Comparison of ENCODE assay signal across 8 cellular contexts in the genomic region with DNA sequence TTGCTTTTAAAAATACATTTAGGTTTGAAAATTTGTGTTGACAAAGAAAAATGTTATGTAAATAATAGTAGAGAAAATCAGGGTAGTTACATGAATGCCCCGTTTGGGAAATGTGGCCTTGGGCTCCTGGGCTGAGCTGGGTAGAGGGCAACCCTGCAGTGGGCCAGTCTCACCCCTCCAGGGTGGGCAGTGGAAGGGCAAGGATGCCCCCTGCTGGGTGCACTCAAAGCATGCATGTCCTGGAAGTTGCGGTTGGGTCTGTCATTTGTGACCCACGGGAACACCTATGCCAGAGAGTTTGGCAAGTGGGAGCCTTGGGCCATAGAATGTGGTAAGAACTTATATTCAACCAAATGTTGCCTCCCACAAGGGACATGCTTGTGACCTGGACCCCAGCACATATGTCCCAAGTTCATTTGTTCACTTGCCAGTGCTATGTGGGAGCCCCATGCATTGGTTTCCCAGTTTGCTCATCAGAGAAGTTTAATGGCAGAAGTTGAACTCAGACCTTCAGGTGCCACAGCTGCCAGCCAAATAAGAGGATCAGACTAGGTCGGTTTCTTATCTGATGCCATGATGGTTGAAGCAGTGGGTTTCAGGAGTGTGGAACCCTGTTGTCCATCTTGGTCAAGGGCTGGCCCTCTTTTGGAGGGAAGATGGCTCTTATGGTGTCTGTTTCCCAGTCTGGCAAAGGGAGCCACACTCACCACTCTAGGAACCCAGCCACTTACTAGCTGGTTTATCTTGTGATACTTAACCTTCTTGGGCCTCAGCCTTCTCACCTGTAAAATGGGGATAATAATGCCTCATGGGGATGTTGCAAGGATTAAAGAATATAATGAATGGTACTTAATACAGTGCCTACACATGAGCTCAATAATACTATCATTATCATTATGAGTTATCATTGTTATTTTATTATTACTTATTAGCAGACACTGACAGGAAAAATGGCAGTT. TPM values are rescaled to one million over a fixed set of nuclear protein-coding genes. Genes with fewer than 3 reads are reported as not detected.
DNase-seq lines count a peak whose midpoint lies in the region; ATAC-seq, FAIRE-seq and TF ChIP-seq lines count a peak whose summit lies in the region.

No MANE protein-coding gene starts in this region.

- no peak for TF ChIP-seq POLR2A in HepG2 (IDR thresholded peaks at IDR 0.05; ENCODE audit: insufficient read depth in 1 of 2, low read depth in 2 of 2, low read length in 2 of 2)

- intact Hi-C loops in CD8-positive, alpha-beta T cell (cut with DNase I, micrococcal nuclease) = loop anchor here (1.0 kb wide), 1 partner anchor 31 kb away; no protein-coding TSS in a partner anchor
- intact Hi-C loops in MCF 10A (cut with micrococcal nuclease) (loop anchor here (1.0 kb wide), 1 partner anchor 31 kb away; no protein-coding TSS in a partner anchor), HepG2 (cut with micrococcal nuclease; ENCODE audit: unreplicated experiment) (loop anchor here (1.0 kb wide), 1 partner anchor 31 kb away; no protein-coding TSS in a partner anchor)

- DNase-seq in CD8-positive, alpha-beta T cell = peak in 5 of 7 experiments; percentile 47 to 80 (median 59)
- DNase-seq in HT-29 (ENCODE audit: low spot score) (peak; percentile 65), T-helper 9 cell (peak; percentile 39), MCF 10A (ENCODE audit: unreplicated experiment) (peak; percentile 55), HepG2 (ENCODE audit: low spot score) (peak; percentile 46), RPMI8226 (no peak)
- peak; percentile 11 to 57 (median 42) for DNase-seq in stimulated activated naive CD4-positive, alpha-beta T cell (lab: John Stamatoyannopoulos, UW)

- H2AFZ ChIP-seq in HepG2 (ENCODE audit: low read length) = no peak overlapping the region

- no peaks in the 10 kb centered on the region for H4K20me1 ChIP-seq in HepG2 (ENCODE audit: insufficient read depth, low read length)

- H3K27ac Mint-ChIP-seq in CD8-positive, alpha-beta T cell = peak overlapping the region; percentile 86
- H3K27ac Mint-ChIP-seq in MCF 10A (ENCODE audit: low read depth, unreplicated experiment) = no peak overlapping the region

- no peaks in the 10 kb centered on the region for H3K27me3 ChIP-seq in CD8-positive, alpha-beta T cell (ENCODE audit: insufficient read depth, low read length)
- peaks cover 2 to 63% of the 10 kb centered on the region in 2 experiments; a peak in 4 of 5 replicates for H3K27me3 ChIP-seq in HepG2 (ENCODE audit: control insufficient read depth in 1 of 2, insufficient read depth in 2 of 2, low read length in 2 of 2)

- no peaks in the 10 kb centered on the region for H3K9me3 ChIP-seq in CD8-positive, alpha-beta T cell (ENCODE audit: low read length)
- H3K9me3 ChIP-seq in HepG2 (ENCODE audit: low read length) = no peaks in the 10 kb centered on the region

- no peaks in the 10 kb centered on the region for H3K79me2 ChIP-seq in HepG2 (ENCODE audit: insufficient read depth, low read length)

- peaks cover 51% of the 10 kb centered on the region for H3K4me1 Mint-ChIP-seq in CD8-positive, alpha-beta T cell (ENCODE audit: low read depth)
- peaks cover 13% of the 10 kb centered on the region for H3K4me1 Mint-ChIP-seq in MCF 10A (ENCODE audit: insufficient read depth, unreplicated experiment)

- in situ Hi-C loops in HepG2 (cut with HindIII; ENCODE audit: extremely low pct_ligation_motif_present, low pct_unique_long_range_greater_than_20kb) = loop anchor here (5.0 kb wide), 1 partner anchor 33 kb away; no protein-coding TSS in a partner anchor

- H3K4me1 ChIP-seq in CD8-positive, alpha-beta T cell (ENCODE audit: insufficient read depth, low read length) = peaks cover 41% of the 10 kb centered on the region
- H3K4me1 ChIP-seq in HepG2 (ENCODE audit: insufficient read depth, low read length) = no peaks in the 10 kb centered on the region

- peak; percentile 55 for TF ChIP-seq CTCF in CD8-positive, alpha-beta T cell (IDR thresholded peaks at IDR 0.05)
- TF ChIP-seq CTCF in MCF 10A (IDR thresholded peaks at IDR 0.05; ENCODE audit: unreplicated experiment) (peak; percentile 61), HepG2 (CRISPR knock-in tag; IDR thresholded peaks at IDR 0.05) (peak; percentile 81)

- CTCF ChIA-PET in CD8-positive, alpha-beta T cell (lab: Charles Lee) = interaction anchor here (0.7 to 23.9 kb wide), 23 partner anchors 9 to 548 kb away, joined by 3 to 541 read pairs (median 4); partner anchors contain the start of genes ANKRD63, CCDC9B and INAFM2
- CTCF ChIA-PET in MCF 10A (lab: Yijun Ruan, JAX) = interaction anchor here (0.6 to 13.6 kb wide), 13 partner anchors 9 to 539 kb away, joined by 3 to 137 read pairs (median 5); partner anchors contain the start of gene CCDC9B
- CTCF ChIA-PET in HepG2 (lab: Yijun Ruan, JAX; ENCODE audit: low intra/inter-chr PET ratio, low total read pairs) = interaction anchor here (1.2 to 1.6 kb wide), 3 partner anchors 28 to 36 kb away, joined by 3 to 17 read pairs (median 6); partner anchors contain the start of gene ANKRD63

- H3K4me2 ChIP-seq in HepG2 (ENCODE audit: low read depth, low read length) = no peak overlapping the region

- POLR2A ChIA-PET in CD8-positive, alpha-beta T cell (lab: Charles Lee) = interaction anchor here (1.4 to 5.9 kb wide), 4 partner anchors 12 to 32 kb away, joined by 6 to 68 read pairs (median 16); partner anchors contain the start of gene INAFM2
- POLR2A ChIA-PET in MCF 10A (lab: Yijun Ruan, JAX) = interaction anchor here (0.7 to 1.2 kb wide), 5 partner anchors 8 to 69 kb away, joined by 3 read pairs; no protein-coding TSS in a partner anchor
- POLR2A ChIA-PET in HepG2 (lab: Yijun Ruan, JAX) = no interaction called here

- FAIRE-seq in HepG2 (lab: Jason Lieb, UNC) = no peak

- BruUV-seq in MCF 10A (replicated peaks; lab: Mats Ljungman, UMichigan) = no TSS peak
- BruUV-seq in HepG2 (replicated peaks; lab: Mats Ljungman, UMichigan) = no TSS peak

- H3K36me3 ChIP-seq in CD8-positive, alpha-beta T cell (ENCODE audit: insufficient read depth, low read length) = no peaks in the 10 kb centered on the region
- no peaks in the 10 kb centered on the region for H3K36me3 ChIP-seq in HepG2 (replicated peaks in 1 of 2; ENCODE audit: control insufficient read depth in 1 of 2, insufficient read depth in 2 of 2, low read length in 2 of 2)

- 5% methylated on average over 4 of the region's 4 CpGs for WGBS in HepG2 (ENCODE audit: low lambda C conversion rate)

- peak overlapping the region; percentile 95 for H3K4me3 Mint-ChIP-seq in CD8-positive, alpha-beta T cell
- H3K4me3 Mint-ChIP-seq in MCF 10A (ENCODE audit: unreplicated experiment) = no peak overlapping the region

- no peak overlapping the region for H3K27ac ChIP-seq in CD8-positive, alpha-beta T cell (ENCODE audit: low read depth, low read length)
- H3K27ac ChIP-seq in HepG2 (ENCODE audit: extremely low read length, insufficient read depth, low read length) = no peak overlapping the region

- ATAC-seq in CD8-positive, alpha-beta T cell = peak; percentile 15
- ATAC-seq in HepG2 = peak; percentile 76
- no peak for ATAC-seq in GM21526 (IDR thresholded peaks at IDR 0.05; ENCODE audit: low FRiP score, unreplicated experiment)

- no peaks in the 10 kb centered on the region for H3K9me3 Mint-ChIP-seq in CD8-positive, alpha-beta T cell
- no peaks in the 10 kb centered on the region for H3K9me3 Mint-ChIP-seq in MCF 10A (ENCODE audit: unreplicated experiment)

- no peak overlapping the region for H3K4me3 ChIP-seq in CD8-positive, alpha-beta T cell (ENCODE audit: low read depth, low read length)
- no peak overlapping the region for H3K4me3 ChIP-seq in HepG2 (replicated peaks in 1 of 3; ENCODE audit: insufficient read depth in 1 of 3, low read depth in 2 of 3, low read length in 3 of 3)

- peaks cover 4% of the 10 kb centered on the region for H3K36me3 Mint-ChIP-seq in CD8-positive, alpha-beta T cell
- H3K36me3 Mint-ChIP-seq in MCF 10A (ENCODE audit: insufficient read depth, unreplicated experiment) = no peaks in the 10 kb centered on the region

- TF ChIP-seq RAD21 in HepG2 (CRISPR knock-in tag; IDR thresholded peaks at IDR 0.05) = peak; percentile 81

- TF ChIP-seq EP300 in HepG2 (IDR thresholded peaks at IDR 0.05; ENCODE audit: low read depth in 2 of 2, low read length in 2 of 2) (no peak), HepG2 (CRISPR knock-in tag; IDR thresholded peaks at IDR 0.05; ENCODE audit: borderline replicate concordance) (no peak)

- no peak overlapping the region for H3K9ac ChIP-seq in HepG2 (ENCODE audit: insufficient read depth, low read depth, low read length)

- H3K27me3 Mint-ChIP-seq in CD8-positive, alpha-beta T cell (ENCODE audit: low read depth) = no peaks in the 10 kb centered on the region
- no peaks in the 10 kb centered on the region for H3K27me3 Mint-ChIP-seq in MCF 10A (ENCODE audit: insufficient read depth, unreplicated experiment)

RNA-seq across cellular contexts. Expression of gene PLCB2, which starts 2.5 kb away (rescaled TPM):
- 100 to 1,000 TPM; 154 to 167 TPM for total RNA-seq in CD8-positive, alpha-beta T cell
- 0.38 and 0.91 TPM in 2 replicates for total RNA-seq in HT-29 (2014; rRNA removed; shearing (Covaris generic))
- total RNA-seq in MCF 10A (2022) (0.15 and 0.84 TPM in 2 replicates), HepG2 (2016; rRNA removed; fragmentation: Illumina TruSeq; extraction: Trizol) (not detected in 2 replicates)
- total RNA-seq in HepG2 (2016; cell fraction: cytosol; rRNA removed; fragmentation: Illumina TruSeq; extraction: Trizol; ENCODE audit: low read depth) = not detected in 2 replicates
- not detected in 2 replicates for total RNA-seq in HepG2 (2016; cell fraction: insoluble cytoplasmic fraction; rRNA removed; fragmentation: Illumina TruSeq; extraction: Trizol)
- not detected in 2 replicates for total RNA-seq in HepG2 (2016; cell fraction: membrane; rRNA removed; fragmentation: Illumina TruSeq; extraction: Trizol)
- total RNA-seq in HepG2 (2016; cell fraction: nucleus; rRNA removed; fragmentation: Illumina TruSeq; extraction: Trizol) = not detected in 2 replicates
- polyA plus RNA-seq in HepG2 (2011; rRNA removed) = 0.11 TPM in 1 of 2 replicates, not detected in the other
- polyA plus RNA-seq in HepG2 (2011; cell fraction: cytosol; rRNA removed) = 0.05 and 0.06 TPM in 2 replicates
- 0.39 and 0.71 TPM in 2 replicates for polyA plus RNA-seq in HepG2 (2011; cell fraction: nucleus; rRNA removed)
- polyA plus RNA-seq in HepG2 (2012) = not detected in 2 replicates
- polyA plus RNA-seq in HepG2 (2016; cell fraction: cytosol; fragmentation: Illumina TruSeq; extraction: Trizol; ENCODE audit: low read depth) = not detected in 2 replicates
- polyA plus RNA-seq in HepG2 (2016; cell fraction: insoluble cytoplasmic fraction; fragmentation: Illumina TruSeq; extraction: Trizol; ENCODE audit: low read depth) = not detected in 2 replicates
- not detected in 2 replicates for polyA plus RNA-seq in HepG2 (2016; cell fraction: membrane; fragmentation: Illumina TruSeq; extraction: Trizol; ENCODE audit: low read depth)
- not detected in 2 replicates for polyA plus RNA-seq in HepG2 (2016; cell fraction: nucleus; fragmentation: Illumina TruSeq; extraction: Trizol; ENCODE audit: insufficient read depth, low read depth)
- 29.2 TPM in 1 of 2 replicates, not detected in the other for polyA minus RNA-seq in HepG2 (2011; rRNA and poly(A)+ RNA removed; ENCODE audit: low replicate concordance)
- not detected in 2 replicates for polyA minus RNA-seq in HepG2 (2011; cell fraction: cytosol; rRNA and poly(A)+ RNA removed)
- polyA minus RNA-seq in HepG2 (2011; cell fraction: nucleus; rRNA and poly(A)+ RNA removed) = not detected in 2 replicates

RNA-seq across cellular contexts. Expression of gene INAFM2, which starts 13.2 kb away (rescaled TPM):
- total RNA-seq in CD8-positive, alpha-beta T cell = 1 to 10 TPM; 4.3 to 8.1 TPM
- 7.9 and 10.2 TPM in 2 replicates for total RNA-seq in HT-29 (2014; rRNA removed; shearing (Covaris generic))
- total RNA-seq in MCF 10A (2022) = 14.9 and 15.7 TPM in 2 replicates
- total RNA-seq in HepG2 (2016; rRNA removed; fragmentation: Illumina TruSeq; extraction: Trizol) = 6.5 and 8.1 TPM in 2 replicates
- total RNA-seq in HepG2 (2016; cell fraction: cytosol; rRNA removed; fragmentation: Illumina TruSeq; extraction: Trizol; ENCODE audit: low read depth) = 2.3 and 2.5 TPM in 2 replicates
- total RNA-seq in HepG2 (2016; cell fraction: insoluble cytoplasmic fraction; rRNA removed; fragmentation: Illumina TruSeq; extraction: Trizol) = 6.7 and 7.0 TPM in 2 replicates
- 8.8 and 9.5 TPM in 2 replicates for total RNA-seq in HepG2 (2016; cell fraction: membrane; rRNA removed; fragmentation: Illumina TruSeq; extraction: Trizol)
- 5.3 and 7.0 TPM in 2 replicates for total RNA-seq in HepG2 (2016; cell fraction: nucleus; rRNA removed; fragmentation: Illumina TruSeq; extraction: Trizol)
- polyA plus RNA-seq in HepG2 (2011; rRNA removed) = 5.4 and 5.5 TPM in 2 replicates
- polyA plus RNA-seq in HepG2 (2011; cell fraction: cytosol; rRNA removed) = 2.7 and 3.4 TPM in 2 replicates
- 2.2 and 2.7 TPM in 2 replicates for polyA plus RNA-seq in HepG2 (2011; cell fraction: nucleus; rRNA removed)
- polyA plus RNA-seq in HepG2 (2012) = 4.1 and 4.6 TPM in 2 replicates
- polyA plus RNA-seq in HepG2 (2016; cell fraction: cytosol; fragmentation: Illumina TruSeq; extraction: Trizol; ENCODE audit: low read depth) = 1.7 and 3.1 TPM in 2 replicates
- polyA plus RNA-seq in HepG2 (2016; cell fraction: insoluble cytoplasmic fraction; fragmentation: Illumina TruSeq; extraction: Trizol; ENCODE audit: low read depth) = 6.6 and 7.4 TPM in 2 replicates
- polyA plus RNA-seq in HepG2 (2016; cell fraction: membrane; fragmentation: Illumina TruSeq; extraction: Trizol; ENCODE audit: low read depth) = 5.0 and 6.1 TPM in 2 replicates
- polyA plus RNA-seq in HepG2 (2016; cell fraction: nucleus; fragmentation: Illumina TruSeq; extraction: Trizol; ENCODE audit: insufficient read depth, low read depth) = 5.7 and 8.4 TPM in 2 replicates
- polyA minus RNA-seq in HepG2 (2011; rRNA and poly(A)+ RNA removed; ENCODE audit: low replicate concordance) = 3.4 and 5.5 TPM in 2 replicates
- 4.6 and 5.2 TPM in 2 replicates for polyA minus RNA-seq in HepG2 (2011; cell fraction: cytosol; rRNA and poly(A)+ RNA removed)
- polyA minus RNA-seq in HepG2 (2011; cell fraction: nucleus; rRNA and poly(A)+ RNA removed) = 2.2 and 4.2 TPM in 2 replicates

RNA-seq across cellular contexts. Expression of gene ANKRD63, which starts 27.4 kb away (rescaled TPM):
- total RNA-seq in CD8-positive, alpha-beta T cell = not detected
- not detected in 2 replicates for total RNA-seq in HT-29 (2014; rRNA removed; shearing (Covaris generic))
- not detected in 2 replicates for total RNA-seq in MCF 10A (2022)
- not detected in 2 replicates for total RNA-seq in HepG2 (2016; rRNA removed; fragmentation: Illumina TruSeq; extraction: Trizol)
- not detected in 2 replicates for total RNA-seq in HepG2 (2016; cell fraction: cytosol; rRNA removed; fragmentation: Illumina TruSeq; extraction: Trizol; ENCODE audit: low read depth)
- not detected in 2 replicates for total RNA-seq in HepG2 (2016; cell fraction: insoluble cytoplasmic fraction; rRNA removed; fragmentation: Illumina TruSeq; extraction: Trizol)
- total RNA-seq in HepG2 (2016; cell fraction: membrane; rRNA removed; fragmentation: Illumina TruSeq; extraction: Trizol) = not detected in 2 replicates
- not detected in 2 replicates for total RNA-seq in HepG2 (2016; cell fraction: nucleus; rRNA removed; fragmentation: Illumina TruSeq; extraction: Trizol)
- polyA plus RNA-seq in HepG2 (2011; rRNA removed) = not detected in 2 replicates
- not detected in 2 replicates for polyA plus RNA-seq in HepG2 (2011; cell fraction: cytosol; rRNA removed)
- polyA plus RNA-seq in HepG2 (2011; cell fraction: nucleus; rRNA removed) = not detected in 2 replicates
- polyA plus RNA-seq in HepG2 (2012) = not detected in 2 replicates
- not detected in 2 replicates for polyA plus RNA-seq in HepG2 (2016; cell fraction: cytosol; fragmentation: Illumina TruSeq; extraction: Trizol; ENCODE audit: low read depth)
- not detected in 2 replicates for polyA plus RNA-seq in HepG2 (2016; cell fraction: insoluble cytoplasmic fraction; fragmentation: Illumina TruSeq; extraction: Trizol; ENCODE audit: low read depth)
- not detected in 2 replicates for polyA plus RNA-seq in HepG2 (2016; cell fraction: membrane; fragmentation: Illumina TruSeq; extraction: Trizol; ENCODE audit: low read depth)
- polyA plus RNA-seq in HepG2 (2016; cell fraction: nucleus; fragmentation: Illumina TruSeq; extraction: Trizol; ENCODE audit: insufficient read depth, low read depth) = not detected in 2 replicates
- 0.42 TPM in 1 of 2 replicates, not detected in the other for polyA minus RNA-seq in HepG2 (2011; rRNA and poly(A)+ RNA removed; ENCODE audit: low replicate concordance)
- not detected in 2 replicates for polyA minus RNA-seq in HepG2 (2011; cell fraction: cytosol; rRNA and poly(A)+ RNA removed)
- not detected in 2 replicates for polyA minus RNA-seq in HepG2 (2011; cell fraction: nucleus; rRNA and poly(A)+ RNA removed)

RNA-seq across cellular contexts. Expression of gene CCDC9B, which starts 30.5 kb away (rescaled TPM):
- 1 to 10 TPM in 1 of 2 experiments, under 1 TPM in 1; 0.60 to 1.1 TPM for total RNA-seq in CD8-positive, alpha-beta T cell
- 15.3 and 16.4 TPM in 2 replicates for total RNA-seq in HT-29 (2014; rRNA removed; shearing (Covaris generic))
- 36.0 and 45.3 TPM in 2 replicates for total RNA-seq in MCF 10A (2022)
- 1.0 and 1.6 TPM in 2 replicates for total RNA-seq in HepG2 (2016; rRNA removed; fragmentation: Illumina TruSeq; extraction: Trizol)
- 0.20 and 0.71 TPM in 2 replicates for total RNA-seq in HepG2 (2016; cell fraction: cytosol; rRNA removed; fragmentation: Illumina TruSeq; extraction: Trizol; ENCODE audit: low read depth)
- total RNA-seq in HepG2 (2016; cell fraction: insoluble cytoplasmic fraction; rRNA removed; fragmentation: Illumina TruSeq; extraction: Trizol) = 0.89 and 1.7 TPM in 2 replicates
- 0.74 and 0.79 TPM in 2 replicates for total RNA-seq in HepG2 (2016; cell fraction: membrane; rRNA removed; fragmentation: Illumina TruSeq; extraction: Trizol)
- total RNA-seq in HepG2 (2016; cell fraction: nucleus; rRNA removed; fragmentation: Illumina TruSeq; extraction: Trizol) = 5.4 and 6.0 TPM in 2 replicates
- 0.98 and 1.3 TPM in 2 replicates for polyA plus RNA-seq in HepG2 (2011; rRNA removed)
- 0.34 and 0.46 TPM in 2 replicates for polyA plus RNA-seq in HepG2 (2011; cell fraction: cytosol; rRNA removed)
- polyA plus RNA-seq in HepG2 (2011; cell fraction: nucleus; rRNA removed) = 16.0 and 21.0 TPM in 2 replicates
- 1.9 and 2.3 TPM in 2 replicates for polyA plus RNA-seq in HepG2 (2012)
- polyA plus RNA-seq in HepG2 (2016; cell fraction: cytosol; fragmentation: Illumina TruSeq; extraction: Trizol; ENCODE audit: low read depth) = 0.20 and 0.31 TPM in 2 replicates
- 0.72 and 1.5 TPM in 2 replicates for polyA plus RNA-seq in HepG2 (2016; cell fraction: insoluble cytoplasmic fraction; fragmentation: Illumina TruSeq; extraction: Trizol; ENCODE audit: low read depth)
- 0.16 and 0.26 TPM in 2 replicates for polyA plus RNA-seq in HepG2 (2016; cell fraction: membrane; fragmentation: Illumina TruSeq; extraction: Trizol; ENCODE audit: low read depth)
- polyA plus RNA-seq in HepG2 (2016; cell fraction: nucleus; fragmentation: Illumina TruSeq; extraction: Trizol; ENCODE audit: insufficient read depth, low read depth) = 10.8 and 14.7 TPM in 2 replicates
- 3.8 and 11.1 TPM in 2 replicates for polyA minus RNA-seq in HepG2 (2011; rRNA and poly(A)+ RNA removed; ENCODE audit: low replicate concordance)
- 0.69 and 2.3 TPM in 2 replicates for polyA minus RNA-seq in HepG2 (2011; cell fraction: cytosol; rRNA and poly(A)+ RNA removed)
- 16.1 and 20.5 TPM in 2 replicates for polyA minus RNA-seq in HepG2 (2011; cell fraction: nucleus; rRNA and poly(A)+ RNA removed)

RNA-seq across cellular contexts. Expression of gene PHGR1, which starts 40.6 kb away (rescaled TPM):
- not detected for total RNA-seq in CD8-positive, alpha-beta T cell
- total RNA-seq in HT-29 (2014; rRNA removed; shearing (Covaris generic)) = 72.8 and 94.3 TPM in 2 replicates
- total RNA-seq in MCF 10A (2022) (not detected in 2 replicates), HepG2 (2016; rRNA removed; fragmentation: Illumina TruSeq; extraction: Trizol) (not detected in 2 replicates)
- not detected in 2 replicates for total RNA-seq in HepG2 (2016; cell fraction: cytosol; rRNA removed; fragmentation: Illumina TruSeq; extraction: Trizol; ENCODE audit: low read depth)
- not detected in 2 replicates for total RNA-seq in HepG2 (2016; cell fraction: insoluble cytoplasmic fraction; rRNA removed; fragmentation: Illumina TruSeq; extraction: Trizol)
- total RNA-seq in HepG2 (2016; cell fraction: membrane; rRNA removed; fragmentation: Illumina TruSeq; extraction: Trizol) = not detected in 2 replicates
- not detected in 2 replicates for total RNA-seq in HepG2 (2016; cell fraction: nucleus; rRNA removed; fragmentation: Illumina TruSeq; extraction: Trizol)
- polyA plus RNA-seq in HepG2 (2011; rRNA removed) = not detected in 2 replicates
- not detected in 2 replicates for polyA plus RNA-seq in HepG2 (2011; cell fraction: cytosol; rRNA removed)
- polyA plus RNA-seq in HepG2 (2011; cell fraction: nucleus; rRNA removed) = not detected in 2 replicates
- not detected in 2 replicates for polyA plus RNA-seq in HepG2 (2012)
- polyA plus RNA-seq in HepG2 (2016; cell fraction: cytosol; fragmentation: Illumina TruSeq; extraction: Trizol; ENCODE audit: low read depth) = not detected in 2 replicates
- polyA plus RNA-seq in HepG2 (2016; cell fraction: insoluble cytoplasmic fraction; fragmentation: Illumina TruSeq; extraction: Trizol; ENCODE audit: low read depth) = not detected in 2 replicates
- not detected in 2 replicates for polyA plus RNA-seq in HepG2 (2016; cell fraction: membrane; fragmentation: Illumina TruSeq; extraction: Trizol; ENCODE audit: low read depth)
- not detected in 2 replicates for polyA plus RNA-seq in HepG2 (2016; cell fraction: nucleus; fragmentation: Illumina TruSeq; extraction: Trizol; ENCODE audit: insufficient read depth, low read depth)
- not detected in 2 replicates for polyA minus RNA-seq in HepG2 (2011; rRNA and poly(A)+ RNA removed; ENCODE audit: low replicate concordance)
- not detected in 2 replicates for polyA minus RNA-seq in HepG2 (2011; cell fraction: cytosol; rRNA and poly(A)+ RNA removed)
- not detected in 2 replicates for polyA minus RNA-seq in HepG2 (2011; cell fraction: nucleus; rRNA and poly(A)+ RNA removed)

Comparison
In these comparisons a context has a peak if more than half of its experiments do, and no peak if none do; other contexts are left out.
1. RNA of gene PLCB2, which starts 2.5 kb away (total RNA-seq): 154 to 167 TPM in CD8-positive, alpha-beta T cell; 0.15 to 0.84 TPM in MCF 10A, 0.38 to 0.91 TPM in HT-29 and not detected in HepG2; every median in the first group is over 10 times any median in the second.
2. Peak in every context shown above with its lines, with median percentiles within 50 percentile points of each other: CTCF ChIP-seq.